Comparison of ENCODE assay signal across 8 cellular contexts in genomic region chr13:27170521-27171243, GRCh38. TPM values are rescaled to one million over a fixed set of nuclear protein-coding genes. Genes with fewer than 3 reads are reported as not detected.
DNase-seq lines count a peak whose midpoint lies in the region; ATAC-seq and TF ChIP-seq lines count a peak whose summit lies in the region.

No MANE protein-coding gene starts in this region.

- in situ Hi-C loops in HAP-1 (cut with MboI; ENCODE audit: low sequenced_read_pairs) = no loop called here

- H3K36me3 ChIP-seq in CD4-positive, CD25-positive, alpha-beta regulatory T cell (ENCODE audit: control insufficient read depth, insufficient read depth, low read length) = no peaks in the 10 kb centered on the region
- H3K36me3 ChIP-seq in HAP-1 (replicated peaks) = no peaks in the 10 kb centered on the region

- peaks cover 38% of the 10 kb centered on the region for H3K4me1 ChIP-seq in CD4-positive, CD25-positive, alpha-beta regulatory T cell (ENCODE audit: control insufficient read depth, insufficient read depth, low read length, poor library complexity, severe bottlenecking)
- H3K4me1 ChIP-seq in HAP-1 = peaks cover 22% of the 10 kb centered on the region

- peak overlapping the region; percentile 90 for H3K4me3 ChIP-seq in CD4-positive, CD25-positive, alpha-beta regulatory T cell (ENCODE audit: low read depth, low read length)
- peak overlapping the region; percentile 48 for H3K4me3 ChIP-seq in HAP-1

- no peak for TF ChIP-seq CTCF in mesothelial cell of epicardium (IDR thresholded peaks at IDR 0.05; ENCODE audit: unreplicated experiment)

- H3K27me3 Mint-ChIP-seq in CD4-positive, CD25-positive, alpha-beta regulatory T cell = peaks cover 5% of the 10 kb centered on the region
- no peaks in the 10 kb centered on the region for H3K27me3 Mint-ChIP-seq in activated CD4-positive, alpha-beta memory T cell treated with anti-CD3 and anti-CD28 coated beads, Interleukin-2, amount 10 ng/mL, durations not matched to agents 7 days and 5 days
- no peaks in the 10 kb centered on the region for H3K27me3 Mint-ChIP-seq in effector memory CD8-positive, alpha-beta T cell
- H3K27me3 Mint-ChIP-seq in mesothelial cell of epicardium (ENCODE audit: low read depth) = no peaks in the 10 kb centered on the region

- no peaks in the 10 kb centered on the region for H3K27me3 ChIP-seq in CD4-positive, CD25-positive, alpha-beta regulatory T cell (ENCODE audit: control insufficient read depth, insufficient read depth, low read length)
- no peaks in the 10 kb centered on the region for H3K27me3 ChIP-seq in HAP-1 (ENCODE audit: low read depth)

- peaks cover 30 to 58% (median 51%) of the 10 kb centered on the region in 4 donors for H3K4me1 Mint-ChIP-seq in CD4-positive, CD25-positive, alpha-beta regulatory T cell
- H3K4me1 Mint-ChIP-seq in activated CD4-positive, alpha-beta memory T cell treated with anti-CD3 and anti-CD28 coated beads, Interleukin-2, amount 10 ng/mL, durations not matched to agents 7 days and 5 days = peaks cover 49% of the 10 kb centered on the region
- peaks cover 29 to 43% of the 10 kb centered on the region in 2 donors for H3K4me1 Mint-ChIP-seq in effector memory CD8-positive, alpha-beta T cell (ENCODE audit: low read depth in 2 of 2)
- peaks cover 36% of the 10 kb centered on the region for H3K4me1 Mint-ChIP-seq in mesothelial cell of epicardium

- peak overlapping the region; percentile 79 for H3K27ac ChIP-seq in CD4-positive, CD25-positive, alpha-beta regulatory T cell (ENCODE audit: insufficient read depth, low read length, poor library complexity, severe bottlenecking)

- H3K9me3 Mint-ChIP-seq in CD4-positive, CD25-positive, alpha-beta regulatory T cell = no peaks in the 10 kb centered on the region
- H3K9me3 Mint-ChIP-seq in activated CD4-positive, alpha-beta memory T cell treated with anti-CD3 and anti-CD28 coated beads, Interleukin-2, amount 10 ng/mL, durations not matched to agents 7 days and 5 days = no peaks in the 10 kb centered on the region
- no peaks in the 10 kb centered on the region for H3K9me3 Mint-ChIP-seq in effector memory CD8-positive, alpha-beta T cell
- no peaks in the 10 kb centered on the region for H3K9me3 Mint-ChIP-seq in mesothelial cell of epicardium

- H3K4me3 Mint-ChIP-seq in CD4-positive, CD25-positive, alpha-beta regulatory T cell = peak overlapping the region; percentile 97 to 99 (median 98)
- H3K4me3 Mint-ChIP-seq in activated CD4-positive, alpha-beta memory T cell treated with anti-CD3 and anti-CD28 coated beads, Interleukin-2, amount 10 ng/mL, durations not matched to agents 7 days and 5 days = peak overlapping the region; percentile 93
- H3K4me3 Mint-ChIP-seq in effector memory CD8-positive, alpha-beta T cell = peak overlapping the region; percentile 99
- H3K4me3 Mint-ChIP-seq in mesothelial cell of epicardium = peak overlapping the region; percentile 99

- CTCF ChIA-PET in activated CD4-positive, alpha-beta memory T cell treated with anti-CD3 and anti-CD28 coated beads, Interleukin-2, amount 10 ng/mL, durations not matched to agents 7 days and 5 days (lab: Charles Lee) = interaction anchor here (0.7 to 1.3 kb wide), 3 partner anchors 38 to 188 kb away, joined by 3 to 8 read pairs (median 3); no protein-coding TSS in a partner anchor

- H3K36me3 Mint-ChIP-seq in CD4-positive, CD25-positive, alpha-beta regulatory T cell = no peaks in the 10 kb centered on the region
- H3K36me3 Mint-ChIP-seq in activated CD4-positive, alpha-beta memory T cell treated with anti-CD3 and anti-CD28 coated beads, Interleukin-2, amount 10 ng/mL, durations not matched to agents 7 days and 5 days (ENCODE audit: low read depth) = peaks cover 8% of the 10 kb centered on the region
- peaks cover 7% of the 10 kb centered on the region for H3K36me3 Mint-ChIP-seq in effector memory CD8-positive, alpha-beta T cell (ENCODE audit: insufficient read depth)
- no peaks in the 10 kb centered on the region for H3K36me3 Mint-ChIP-seq in mesothelial cell of epicardium

- no peaks in the 10 kb centered on the region for H3K9me3 ChIP-seq in CD4-positive, CD25-positive, alpha-beta regulatory T cell (ENCODE audit: control insufficient read depth in 2 of 2, low read length in 2 of 2)
- H3K9me3 ChIP-seq in HAP-1 = no peaks in the 10 kb centered on the region

- POLR2A ChIA-PET in activated CD4-positive, alpha-beta memory T cell treated with anti-CD3 and anti-CD28 coated beads, Interleukin-2, amount 10 ng/mL, durations not matched to agents 7 days and 5 days (lab: Charles Lee) = interaction anchor here (0.7 to 2.2 kb wide), 8 partner anchors 10 to 254 kb away, joined by 3 to 24 read pairs (median 5); partner anchors contain the start of genes GTF3A and RPL21

- DNase-seq in CD4-positive, CD25-positive, alpha-beta regulatory T cell = peak; percentile 23 to 41 (median 33)
- DNase-seq in HAP-1 (ENCODE audit: low spot score in 2 of 2) (peak; percentile 21 to 69), NCI-H2227 (lab: John Stamatoyannopoulos, UW; ENCODE audit: unreplicated experiment) (peak; percentile 63), mesothelial cell of epicardium (ENCODE audit: low spot score in 2 of 2, unreplicated experiment in 2 of 2) (peak; percentile 34 to 71), NCI-H1694 (lab: John Stamatoyannopoulos, UW) (no peak)
- DNase-seq in activated CD4-positive, alpha-beta memory T cell treated with anti-CD3 and anti-CD28 coated beads, Interleukin-2, amount 10 ng/mL, durations not matched to agents 7 days and 5 days = peak; percentile 39
- peak; percentile 5 to 11 (median 9) for DNase-seq in effector memory CD8-positive, alpha-beta T cell
- DNase-seq in stimulated activated CD8-positive, alpha-beta memory T cell treated with anti-CD3 and anti-CD28 coated beads, Interleukin-7, amount 100 ng/mL, for 24 hours (ENCODE audit: low read depth) = peak; percentile 14

- ATAC-seq in CD4-positive, CD25-positive, alpha-beta regulatory T cell (ENCODE audit: low read depth in 2 of 2) = no peak
- no peak for ATAC-seq in effector memory CD8-positive, alpha-beta T cell (replicated peaks)

- H3K27ac Mint-ChIP-seq in CD4-positive, CD25-positive, alpha-beta regulatory T cell = peak overlapping the region; percentile 93 to 99 (median 98)
- H3K27ac Mint-ChIP-seq in activated CD4-positive, alpha-beta memory T cell treated with anti-CD3 and anti-CD28 coated beads, Interleukin-2, amount 10 ng/mL, durations not matched to agents 7 days and 5 days = peak overlapping the region; percentile 93
- peak overlapping the region; percentile 98 for H3K27ac Mint-ChIP-seq in effector memory CD8-positive, alpha-beta T cell
- peak overlapping the region; percentile 99 for H3K27ac Mint-ChIP-seq in mesothelial cell of epicardium

RNA-seq across cellular contexts. Expression of gene USP12, which starts 0.9 kb away (rescaled TPM):
- 67.6 TPM for total RNA-seq in CD4-positive, CD25-positive, alpha-beta regulatory T cell
- 10 to 100 TPM; 13.5 to 20.7 (median 15.6) TPM for polyA plus RNA-seq in CD4-positive, CD25-positive, alpha-beta regulatory T cell
- 10 to 100 TPM; 22.5 to 23.5 TPM for total RNA-seq in activated CD4-positive, alpha-beta memory T cell treated with anti-CD3 and anti-CD28 coated beads, Interleukin-2, amount 10 ng/mL, durations not matched to agents 7 days and 5 days
- 22.3 to 23.2 TPM (median 23.0 TPM) in 3 replicates for total RNA-seq in mesothelial cell of epicardium
